ENCODE assay signal across 6 cellular contexts in the genomic region with DNA sequence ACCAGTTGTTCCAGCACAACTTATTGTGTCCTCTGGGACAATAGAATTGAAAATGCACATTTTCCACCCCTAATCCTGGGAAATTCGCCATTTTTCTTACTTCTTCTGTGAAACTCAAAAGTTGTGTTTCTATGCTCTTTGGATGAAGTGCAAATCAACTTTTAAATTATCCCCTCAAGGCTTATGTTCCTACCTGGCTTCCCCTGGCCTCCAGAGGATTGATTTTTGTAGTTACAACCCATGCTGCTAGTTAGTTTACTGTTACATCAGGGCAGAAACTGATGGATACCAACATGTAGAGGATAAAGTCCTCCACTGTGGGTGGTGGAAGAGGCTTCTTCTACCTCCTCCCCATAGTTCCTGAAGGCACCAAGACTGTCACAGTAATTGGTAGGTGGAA. TPM values are rescaled to one million over a fixed set of nuclear protein-coding genes. Genes with fewer than 3 reads are reported as not detected.
"Had no signal": no experiment of that assay in that cellular context is flagged by ENCODE, and none has a peak within 500 bp of the region (broad histone marks: within the 10 kb centered on the region; RNA-seq: fewer than 3 reads in every experiment).

A gene with protein sequence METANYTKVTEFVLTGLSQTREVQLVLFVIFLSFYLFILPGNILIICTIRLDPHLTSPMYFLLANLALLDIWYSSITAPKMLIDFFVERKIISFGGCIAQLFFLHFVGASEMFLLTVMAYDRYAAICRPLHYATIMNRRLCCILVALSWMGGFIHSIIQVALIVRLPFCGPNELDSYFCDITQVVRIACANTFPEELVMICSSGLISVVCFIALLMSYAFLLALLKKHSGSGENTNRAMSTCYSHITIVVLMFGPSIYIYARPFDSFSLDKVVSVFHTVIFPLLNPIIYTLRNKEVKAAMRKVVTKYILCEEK (plus strand): TSS at position 301 of the 400 bp plus-strand sequence. CDS start 6,819 bp downstream, outside the sequence.

RNA-seq across cellular contexts. Expression of the gene that starts here (rescaled TPM):
- total RNA-seq: GM23248, H7, HepG2, HFFc6, HT1080 had no signal
- polyA plus RNA-seq: GM23248, HepG2, IgD-negative memory B cell had no signal
